Comparison of ENCODE assay signal across 17 cellular contexts in the genomic region with DNA sequence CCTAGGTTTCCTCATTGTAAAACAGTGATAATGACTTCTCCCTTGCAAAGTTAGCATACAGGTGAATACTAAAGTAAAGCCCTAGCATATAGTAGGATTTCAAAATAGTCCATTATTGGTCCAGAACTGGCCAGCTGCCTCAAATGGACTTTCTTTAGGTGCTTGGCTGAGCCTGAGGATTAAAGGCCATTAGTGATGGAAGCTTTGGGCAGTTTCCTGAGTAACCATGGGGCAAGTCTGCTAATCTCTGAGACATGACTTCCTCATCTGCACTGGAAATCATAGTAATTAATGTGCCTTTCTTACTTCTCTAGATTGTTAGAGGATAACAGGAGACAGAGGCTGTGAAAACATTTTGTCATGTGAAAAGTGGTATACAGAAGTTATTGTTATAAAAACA.
DNase-seq lines count a peak whose midpoint lies in the region; ATAC-seq, FAIRE-seq and TF ChIP-seq lines count a peak whose summit lies in the region.
"Had no signal": no experiment of that assay in that cellular context is flagged by ENCODE, and none has a peak within 500 bp of the region (broad histone marks: within the 10 kb centered on the region; RNA-seq: fewer than 3 reads in every experiment).

No MANE protein-coding gene starts in this region.

- H2BK120ac ChIP-seq in H9 (ENCODE audit: low read depth, low read length, poor library complexity, severe bottlenecking), result no peak overlapping the region
- no peak overlapping the region for H2BK120ac ChIP-seq in H1 (replicated peaks; ENCODE audit: low read depth, low read length)

- H3K4ac ChIP-seq in H9 (ENCODE audit: low read depth, low read length), result no peak overlapping the region
- no peak overlapping the region for H3K4ac ChIP-seq in H1 (replicated peaks; ENCODE audit: insufficient read length, low read depth, low read length)

- H3K14ac ChIP-seq in H9 (ENCODE audit: insufficient read depth, low read length) (no peak overlapping the region), H1 (ENCODE audit: insufficient read length) (no peak overlapping the region)

- no peak overlapping the region for H3K4me3 ChIP-seq in H1 (ENCODE audit: extremely low read depth in 1 of 4, insufficient read depth in 2 of 4, low read depth in 3 of 4, low read length in 4 of 4)
- H3K4me3 ChIP-seq in osteoblast (ENCODE audit: insufficient read depth, low read length), result no peak overlapping the region

- no peak overlapping the region for H3K18ac ChIP-seq in H9 (ENCODE audit: insufficient read length, low read depth, low read length)
- H3K18ac ChIP-seq in H1 (ENCODE audit: extremely low read depth, low read length), result no peak overlapping the region

- H3K9ac ChIP-seq in H9 (ENCODE audit: extremely low read depth, insufficient read length, low read length) (no peak overlapping the region), H1 (replicated peaks in 1 of 4; ENCODE audit: extremely low read depth in 1 of 4, low read depth in 3 of 4, low read length in 3 of 4) (no peak overlapping the region)

- no peak overlapping the region for H4K8ac ChIP-seq in H9 (replicated peaks; ENCODE audit: insufficient read length, low read depth, low read length)
- no peak overlapping the region for H4K8ac ChIP-seq in H1 (ENCODE audit: extremely low read depth, insufficient read depth, low read length)

- H3K23ac ChIP-seq in H9 (ENCODE audit: insufficient read length, low read depth, low read length) (no peak overlapping the region), H1 (ENCODE audit: insufficient read length) (no peak overlapping the region)

- no peak overlapping the region for H4K91ac ChIP-seq in H9 (ENCODE audit: insufficient read length, low read depth, low read length)
- H4K91ac ChIP-seq in H1 (replicated peaks; ENCODE audit: insufficient read length, low read length), result no peak overlapping the region

- H3K79me2 ChIP-seq in H9 (ENCODE audit: insufficient read depth, low read length) (peaks cover 3% of the 10 kb centered on the region; the same call in 1 of the 2 replicates), H1 (ENCODE audit: control insufficient read depth in 1 of 2, insufficient read depth in 2 of 2, low read length in 2 of 2) (peaks cover 0 to 58% of the 10 kb centered on the region in 2 experiments; a peak in 2 of 4 replicates), osteoblast (ENCODE audit: insufficient read depth, low read length) (peaks cover 2% of the 10 kb centered on the region)

- H3K9me3 Mint-ChIP-seq in H9 (no peaks in the 10 kb centered on the region), natural killer cell (no peaks in the 10 kb centered on the region)
- H3K9me3 Mint-ChIP-seq in stimulated activated naive CD8-positive, alpha-beta T cell treated with anti-CD3 and anti-CD28 coated beads, Interleukin-15, amount 100 ng/mL, for 72 hours, result no peaks in the 10 kb centered on the region

- no peak for ATAC-seq in stimulated activated naive CD8-positive, alpha-beta T cell treated with anti-CD3 and anti-CD28 coated beads, Interleukin-15, amount 100 ng/mL, for 72 hours
- ATAC-seq in GM18909 (IDR thresholded peaks at IDR 0.05; ENCODE audit: poor library complexity, unreplicated experiment), result no peak
- ATAC-seq in natural killer cell, result no peak

- intact Hi-C loops in natural killer cell (cut with micrococcal nuclease), result no loop called here

- peaks cover 0 to 5% (median 0%) of the 10 kb centered on the region in 4 experiments; a peak in 1 of 8 replicates for H3K36me3 ChIP-seq in H1 (ENCODE audit: control insufficient read depth in 2 of 4, insufficient read depth in 4 of 4, low read length in 3 of 4)
- no peaks in the 10 kb centered on the region for H3K36me3 ChIP-seq in osteoblast (ENCODE audit: insufficient read depth, low read length)

- H3K4me3 Mint-ChIP-seq in H9 (no peak overlapping the region), natural killer cell (no peak overlapping the region)
- H3K4me3 Mint-ChIP-seq in stimulated activated naive CD8-positive, alpha-beta T cell treated with anti-CD3 and anti-CD28 coated beads, Interleukin-15, amount 100 ng/mL, for 72 hours, result no peak overlapping the region

- H3K27ac Mint-ChIP-seq in H9 (peak overlapping the region in 2 of 3 experiments; percentile 42 to 73; a peak in 3 of 7 replicates), natural killer cell (no peak overlapping the region)
- no peak overlapping the region for H3K27ac Mint-ChIP-seq in stimulated activated naive CD8-positive, alpha-beta T cell treated with anti-CD3 and anti-CD28 coated beads, Interleukin-15, amount 100 ng/mL, for 72 hours

- no peak for TF ChIP-seq CTCF in H9 (conservative IDR thresholded peaks at IDR 0.05)
- TF ChIP-seq CTCF in H1 (IDR thresholded peaks at IDR 0.05; ENCODE audit: control extremely low read depth in 1 of 3, insufficient read depth in 1 of 3, low read depth in 1 of 3, low read length in 3 of 3), result no peak
- no peak for TF ChIP-seq CTCF in osteoblast (IDR thresholded peaks at IDR 0.05; ENCODE audit: extremely low read depth, low read depth, low read length)
- TF ChIP-seq CTCF in natural killer cell (IDR thresholded peaks at IDR 0.05), result no peak

- H2BK20ac ChIP-seq in H9 (ENCODE audit: low read depth, low read length, poor library complexity, severe bottlenecking), result no peak overlapping the region
- H2BK20ac ChIP-seq in H1 (ENCODE audit: low read length), result no peak overlapping the region

- H3K27me3 ChIP-seq in H9 (ENCODE audit: insufficient read depth, low read length) (no peaks in the 10 kb centered on the region), H1 (replicated peaks in 1 of 4; ENCODE audit: control insufficient read depth in 3 of 4, extremely low read depth in 1 of 4, insufficient read depth in 3 of 4, low read length in 3 of 4) (no peaks in the 10 kb centered on the region), osteoblast (ENCODE audit: insufficient read depth, low read length) (no peaks in the 10 kb centered on the region)

- no peak for TF ChIP-seq RAD21 in H1 (IDR thresholded peaks at IDR 0.05 in 1 of 2, conservative IDR thresholded peaks at IDR 0.05 in 1 of 2; ENCODE audit: low read depth in 2 of 2, low read length in 2 of 2)

- no peak overlapping the region for H3K4me2 ChIP-seq in H9 (ENCODE audit: insufficient read depth, insufficient read length, low read length)
- H3K4me2 ChIP-seq in H1 (ENCODE audit: insufficient read depth in 1 of 2, low read depth in 2 of 2, low read length in 2 of 2), result peak overlapping the region in 1 of 2 experiments; percentile 59; a peak in 1 of 4 replicates
- H3K4me2 ChIP-seq in osteoblast (ENCODE audit: insufficient read depth, low read length), result peak overlapping the region; percentile 7

- H2BK5ac ChIP-seq in H9 (ENCODE audit: insufficient read length, low read length), result no peak overlapping the region
- H2BK5ac ChIP-seq in H1 (ENCODE audit: low read depth, low read length), result peak overlapping the region; percentile 69; the same call in 1 of the 2 replicates

- no peaks in the 10 kb centered on the region for H3K79me1 ChIP-seq in H9 (ENCODE audit: insufficient read depth, low read depth, low read length, poor library complexity, severe bottlenecking)
- peaks cover 6% of the 10 kb centered on the region; the same call in 1 of the 2 replicates for H3K79me1 ChIP-seq in H1 (ENCODE audit: low read depth, low read length)

- H3K27ac ChIP-seq in H9 (ENCODE audit: insufficient read length, low read depth, low read length), result no peak overlapping the region
- 0 out of 2 replicates have a peak overlapping the region, but pooled peaks have one; percentile 14 for H3K27ac ChIP-seq in H1 (ENCODE audit: low read depth, low read length)
- H3K27ac ChIP-seq in osteoblast (ENCODE audit: low read depth, low read length), result no peak overlapping the region

- DNase-seq in H9 (no peak), NCI-H82 (lab: John Stamatoyannopoulos, UW) (peak; percentile 74), H1 (ENCODE audit: low read depth in 1 of 2, low spot score in 2 of 2) (no peak), osteoblast (ENCODE audit: insufficient read length, low spot score, missing footprints) (no peak), HT-29 (ENCODE audit: low spot score) (no peak), natural killer cell (no peak)
- no peak for DNase-seq in stimulated activated naive CD8-positive, alpha-beta T cell treated with anti-CD3 and anti-CD28 coated beads, Interleukin-15, amount 100 ng/mL, for 72 hours
- DNase-seq: C1 segment of cervical spinal cord, DMS 273 treated with DMSO at 0.1 percent for 48 hours, MV-4-11, NCI-H1930, NCI-H446, NCI-H774 had no signal

- H3K27me3 Mint-ChIP-seq in H9 (ENCODE audit: low read depth) (no peaks in the 10 kb centered on the region), natural killer cell (ENCODE audit: low read depth in 2 of 2) (no peaks in the 10 kb centered on the region)
- H3K27me3 Mint-ChIP-seq in stimulated activated naive CD8-positive, alpha-beta T cell treated with anti-CD3 and anti-CD28 coated beads, Interleukin-15, amount 100 ng/mL, for 72 hours, result peaks cover 3% of the 10 kb centered on the region

- H4K20me1 ChIP-seq in H9 (ENCODE audit: control insufficient read depth, insufficient read depth, insufficient read length) (no peaks in the 10 kb centered on the region), H1 (replicated peaks in 1 of 2; ENCODE audit: control insufficient read depth in 1 of 2, insufficient read depth in 2 of 2, low read length in 2 of 2) (peaks cover 5 to 8% of the 10 kb centered on the region in 2 experiments), osteoblast (ENCODE audit: insufficient read depth, low read length) (no peaks in the 10 kb centered on the region)

- no peak for TF ChIP-seq EP300 in H1 (IDR thresholded peaks at IDR 0.05; ENCODE audit: borderline replicate concordance in 1 of 2, low read depth in 2 of 2, low read length in 2 of 2)

- H4K5ac ChIP-seq in H9 (ENCODE audit: insufficient read length, low read depth, low read length) (no peak overlapping the region), H1 (ENCODE audit: insufficient read length, low read depth, low read length) (no peak overlapping the region)

- POLR2A ChIA-PET in H1 (lab: Charles Lee; ENCODE audit: partially characterized antibody), result interaction anchor here (0.7 kb wide), 1 partner anchor 10 kb away, joined by 3 read pairs; no protein-coding TSS in a partner anchor

- no peaks in the 10 kb centered on the region for H3K23me2 ChIP-seq in H9 (ENCODE audit: insufficient read length, low read depth, low read length, poor library complexity, severe bottlenecking)
- H3K23me2 ChIP-seq in H1 (ENCODE audit: low read depth, low read length), result no peaks in the 10 kb centered on the region

- FAIRE-seq in H1 (lab: Jason Lieb, UNC), result no peak
- FAIRE-seq: A204.1, GM12892, HTR-8/SVneo had no signal

- H3K56ac ChIP-seq in H9 (ENCODE audit: insufficient read length, low read depth, low read length) (no peak overlapping the region), H1 (replicated peaks; ENCODE audit: insufficient read length, low read depth, low read length) (no peak overlapping the region)

- H2BK12ac ChIP-seq in H9 (ENCODE audit: insufficient read length, low read depth, low read length) (no peak overlapping the region), H1 (ENCODE audit: low read depth, low read length) (peak overlapping the region; percentile 82; the same call in 1 of the 2 replicates)

- peaks cover 11 to 17% (median 15%) of the 10 kb centered on the region in 3 experiments; a peak in 5 of 7 replicates for H3K36me3 Mint-ChIP-seq in H9 (ENCODE audit: insufficient read depth in 1 of 3, low read depth in 3 of 3)
- H3K36me3 Mint-ChIP-seq in natural killer cell, result no peaks in the 10 kb centered on the region

- TF ChIP-seq POLR2A in H1 (IDR thresholded peaks at IDR 0.05; ENCODE audit: control extremely low read depth in 1 of 2, low read depth in 2 of 2, low read length in 2 of 2), result no peak

- H3K4me1 Mint-ChIP-seq in H9 (peaks cover 21 to 35% of the 10 kb centered on the region in 2 experiments), natural killer cell (no peaks in the 10 kb centered on the region)
- H3K4me1 Mint-ChIP-seq in stimulated activated naive CD8-positive, alpha-beta T cell treated with anti-CD3 and anti-CD28 coated beads, Interleukin-15, amount 100 ng/mL, for 72 hours, result no peaks in the 10 kb centered on the region

- H3K4me1 ChIP-seq in H9 (ENCODE audit: insufficient read depth, low read length), result peaks cover 10% of the 10 kb centered on the region
- peaks cover 3 to 18% (median 14%) of the 10 kb centered on the region in 4 experiments for H3K4me1 ChIP-seq in H1 (replicated peaks in 1 of 4; ENCODE audit: control insufficient read depth in 3 of 4, insufficient read depth in 4 of 4, low read length in 3 of 4)
- H3K4me1 ChIP-seq in osteoblast (ENCODE audit: insufficient read depth, low read length), result peaks cover 30% of the 10 kb centered on the region

- H3K9me3 ChIP-seq in H9 (ENCODE audit: control insufficient read depth, low read depth, low read length) (no peaks in the 10 kb centered on the region), H1 (ENCODE audit: insufficient read depth in 2 of 2, low read depth in 1 of 2, low read length in 1 of 2) (no peaks in the 10 kb centered on the region), osteoblast (ENCODE audit: low read depth, low read length) (no peaks in the 10 kb centered on the region)

- no peak overlapping the region for H2AK5ac ChIP-seq in H9 (ENCODE audit: insufficient read length, low read length)
- H2AK5ac ChIP-seq in H1 (ENCODE audit: low read depth, low read length), result no peak overlapping the region

- H2AFZ ChIP-seq in H9 (ENCODE audit: low read length), result no peak overlapping the region
- no peak overlapping the region for H2AFZ ChIP-seq in H1 (ENCODE audit: low read length)
- no peak overlapping the region for H2AFZ ChIP-seq in osteoblast (ENCODE audit: low read length)

- H3T11ph ChIP-seq in H9 (ENCODE audit: low read length), result no peak overlapping the region

- H2BK15ac ChIP-seq in H9 (ENCODE audit: low read depth, low read length) (no peak overlapping the region), H1 (ENCODE audit: low read length) (no peak overlapping the region)

- CTCF ChIA-PET in H1 (lab: Charles Lee; ENCODE audit: partially characterized antibody), result interaction anchor here (1.5 to 1.7 kb wide), 2 partner anchors 307 to 372 kb away, joined by 3 read pairs; no protein-coding TSS in a partner anchor

Comparison
In these comparisons a context has a peak if more than half of its experiments do, and no peak if none do; other contexts are left out.
1. H3K27ac Mint-ChIP-seq: peak in H9 (2 of 3); none in stimulated activated naive CD8-positive, alpha-beta T cell treated with anti-CD3 and anti-CD28 coated beads, Interleukin-15, amount 100 ng/mL, for 72 hours (0 of 2) and natural killer cell (0 of 2).